18 cellular contexts compared by ENCODE assay signal in the genomic region with DNA sequence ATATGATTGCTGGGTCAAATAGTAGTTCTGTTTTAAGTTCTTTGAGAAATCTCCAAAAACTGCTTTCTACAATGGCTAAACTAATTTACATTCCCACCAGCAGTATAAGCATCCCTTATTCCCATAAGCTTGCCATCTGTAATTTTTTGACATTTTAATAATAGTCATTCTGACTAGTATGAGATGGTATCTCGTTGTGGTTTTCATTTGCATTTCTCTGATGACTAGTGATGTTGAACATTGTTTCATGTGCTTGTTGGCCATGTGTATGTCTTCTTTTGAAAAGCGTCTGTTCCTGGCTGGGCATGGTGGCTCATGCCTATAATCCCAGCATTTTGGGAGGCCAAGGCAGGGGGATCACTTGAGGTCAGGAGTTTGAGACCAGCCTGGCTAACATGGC. TPM values are rescaled to one million over a fixed set of nuclear protein-coding genes. Genes with fewer than 3 reads are reported as not detected.
"Had no signal": no experiment of that assay in that cellular context is flagged by ENCODE, and none has a peak within 500 bp of the region (broad histone marks: within the 10 kb centered on the region; RNA-seq: fewer than 3 reads in every experiment).

No MANE protein-coding gene starts in this region.

RNA-seq across cellular contexts. Expression of a gene that starts 21.2 kb away (rescaled TPM):
- total RNA-seq: activated CD4-positive, alpha-beta memory T cell treated with anti-CD3 and anti-CD28 coated beads, Interleukin-2, amount 10 ng/mL, durations not matched to agents 7 days and 5 days; activated CD4-positive, alpha-beta T cell treated with anti-CD3 and anti-CD28 coated beads for 36 hours; activated CD4-positive, alpha-beta T cell treated with anti-CD3 and anti-CD28 coated beads, Interleukin-2, amount 10 ng/mL, durations not matched to agents 7 days and 5 days; activated CD8-positive, alpha-beta memory T cell treated with anti-CD3 and anti-CD28 coated beads, Interleukin-2, amount 10 ng/mL, durations not matched to agents 7 days and 5 days; activated CD8-positive, alpha-beta T cell treated with anti-CD3 and anti-CD28 coated beads, Interleukin-2, amount 10 ng/mL, durations not matched to agents 7 days and 5 days; activated naive CD8-positive, alpha-beta T cell treated with anti-CD3 and anti-CD28 coated beads, Interleukin-2, amount 10 ng/mL, durations not matched to agents 7 days and 5 days; activated T-helper 2 cell treated with anti-CD3 and anti-CD28 coated beads, Interferon-gamma antibody, Interleukin-2, Interleukin-4, amounts not matched to agents 10 μg/mL and 5 μg/mL and 100 μg/mL, durations not matched to agents 14 hours and 24 hours and 36 hours; aorta; astrocyte; body of pancreas; breast epithelium; cardiac septum; cerebellum; T-cell; T-helper 1 cell treated with Interleukin-12 subunit alpha and Interleukin-12 subunit beta and Interleukin-4 antibody, amounts not matched to agents 30 ng/mL and 1 ng/mL, for 36 hours; T-helper 17 cell; T-helper 2 cell treated with Interferon-gamma antibody and Interleukin-4, amounts not matched to agents 100 ng/mL and 5 ng/mL, for 36 hours had no signal
- polyA plus RNA-seq: adipose tissue had no signal
